1 cellular context compared by ENCODE assay signal in the genomic region with DNA sequence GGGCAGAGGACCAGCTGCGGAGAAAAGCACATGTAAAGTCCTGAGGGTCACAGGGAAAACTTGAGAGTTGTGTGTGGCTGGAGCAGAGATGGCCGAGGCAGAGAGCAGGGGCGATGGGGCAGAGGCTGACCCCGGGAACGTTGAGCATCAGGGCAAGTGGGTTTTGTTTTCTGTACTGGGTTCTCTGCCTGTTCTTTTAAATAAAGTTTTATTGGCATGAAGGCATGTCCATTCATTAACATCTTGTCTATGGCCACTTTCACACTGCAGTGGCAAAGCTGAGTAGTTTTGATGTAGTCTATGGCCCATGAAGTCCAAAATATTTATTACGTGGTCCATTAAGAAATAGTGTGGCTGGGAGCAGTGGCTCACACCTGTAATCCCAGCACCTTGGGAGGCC.
TF ChIP-seq lines count a peak whose summit lies in the region.

No MANE protein-coding gene starts in this region.

TF ChIP-seq in IMR-90, 13 proteins besides CTCF, POLR2A, EP300 and RAD21:
- TF ChIP-seq SMC3 (IDR thresholded peaks at IDR 0.05; ENCODE audit: low read depth, low read length) (no peak), MAZ (IDR thresholded peaks at IDR 0.05; ENCODE audit: borderline replicate concordance, low read depth, low read length) (no peak), MAFK (IDR thresholded peaks at IDR 0.05; ENCODE audit: low read depth, low read length) (no peak), RCOR1 (IDR thresholded peaks at IDR 0.05; ENCODE audit: insufficient replicate concordance, low read length) (no peak), RFX5 (IDR thresholded peaks at IDR 0.05; ENCODE audit: low read depth, low read length) (no peak), FOS (IDR thresholded peaks at IDR 0.05; ENCODE audit: low read depth, low read length) (no peak), CEBPB (IDR thresholded peaks at IDR 0.05; ENCODE audit: low read depth, low read length) (no peak), MXI1 (IDR thresholded peaks at IDR 0.05; ENCODE audit: borderline replicate concordance, low read depth, low read length) (no peak), BHLHE40 (IDR thresholded peaks at IDR 0.05; ENCODE audit: low read depth, low read length) (no peak), CHD1 (IDR thresholded peaks at IDR 0.05; ENCODE audit: low read depth, low read length) (no peak), NFE2L2 (IDR thresholded peaks at IDR 0.05; ENCODE audit: low read depth, low read length) (no peak)
- TF ChIP-seq, protein P1, sequence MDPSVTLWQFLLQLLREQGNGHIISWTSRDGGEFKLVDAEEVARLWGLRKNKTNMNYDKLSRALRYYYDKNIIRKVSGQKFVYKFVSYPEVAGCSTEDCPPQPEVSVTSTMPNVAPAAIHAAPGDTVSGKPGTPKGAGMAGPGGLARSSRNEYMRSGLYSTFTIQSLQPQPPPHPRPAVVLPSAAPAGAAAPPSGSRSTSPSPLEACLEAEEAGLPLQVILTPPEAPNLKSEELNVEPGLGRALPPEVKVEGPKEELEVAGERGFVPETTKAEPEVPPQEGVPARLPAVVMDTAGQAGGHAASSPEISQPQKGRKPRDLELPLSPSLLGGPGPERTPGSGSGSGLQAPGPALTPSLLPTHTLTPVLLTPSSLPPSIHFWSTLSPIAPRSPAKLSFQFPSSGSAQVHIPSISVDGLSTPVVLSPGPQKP (IDR thresholded peaks at IDR 0.05; ENCODE audit: borderline replicate concordance, low read depth, low read length) = no peak
- TF ChIP-seq, protein P2, sequence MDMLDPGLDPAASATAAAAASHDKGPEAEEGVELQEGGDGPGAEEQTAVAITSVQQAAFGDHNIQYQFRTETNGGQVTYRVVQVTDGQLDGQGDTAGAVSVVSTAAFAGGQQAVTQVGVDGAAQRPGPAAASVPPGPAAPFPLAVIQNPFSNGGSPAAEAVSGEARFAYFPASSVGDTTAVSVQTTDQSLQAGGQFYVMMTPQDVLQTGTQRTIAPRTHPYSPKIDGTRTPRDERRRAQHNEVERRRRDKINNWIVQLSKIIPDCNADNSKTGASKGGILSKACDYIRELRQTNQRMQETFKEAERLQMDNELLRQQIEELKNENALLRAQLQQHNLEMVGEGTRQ (IDR thresholded peaks at IDR 0.05; ENCODE audit: low read depth, low read length) = no peak
